ENCODE assay signal across 1 cellular context in genomic region chr7:75652788-75653187, GRCh38.
A peak's percentile ranks its signal among the peaks of the same experiment; 100 is the strongest.
TF ChIP-seq lines count a peak whose summit lies in the region.

No MANE protein-coding gene starts in this region.

TF ChIP-seq in HepG2, 621 proteins besides CTCF, POLR2A, EP300 and RAD21 (continued from another document):
- TF ChIP-seq, protein P1, sequence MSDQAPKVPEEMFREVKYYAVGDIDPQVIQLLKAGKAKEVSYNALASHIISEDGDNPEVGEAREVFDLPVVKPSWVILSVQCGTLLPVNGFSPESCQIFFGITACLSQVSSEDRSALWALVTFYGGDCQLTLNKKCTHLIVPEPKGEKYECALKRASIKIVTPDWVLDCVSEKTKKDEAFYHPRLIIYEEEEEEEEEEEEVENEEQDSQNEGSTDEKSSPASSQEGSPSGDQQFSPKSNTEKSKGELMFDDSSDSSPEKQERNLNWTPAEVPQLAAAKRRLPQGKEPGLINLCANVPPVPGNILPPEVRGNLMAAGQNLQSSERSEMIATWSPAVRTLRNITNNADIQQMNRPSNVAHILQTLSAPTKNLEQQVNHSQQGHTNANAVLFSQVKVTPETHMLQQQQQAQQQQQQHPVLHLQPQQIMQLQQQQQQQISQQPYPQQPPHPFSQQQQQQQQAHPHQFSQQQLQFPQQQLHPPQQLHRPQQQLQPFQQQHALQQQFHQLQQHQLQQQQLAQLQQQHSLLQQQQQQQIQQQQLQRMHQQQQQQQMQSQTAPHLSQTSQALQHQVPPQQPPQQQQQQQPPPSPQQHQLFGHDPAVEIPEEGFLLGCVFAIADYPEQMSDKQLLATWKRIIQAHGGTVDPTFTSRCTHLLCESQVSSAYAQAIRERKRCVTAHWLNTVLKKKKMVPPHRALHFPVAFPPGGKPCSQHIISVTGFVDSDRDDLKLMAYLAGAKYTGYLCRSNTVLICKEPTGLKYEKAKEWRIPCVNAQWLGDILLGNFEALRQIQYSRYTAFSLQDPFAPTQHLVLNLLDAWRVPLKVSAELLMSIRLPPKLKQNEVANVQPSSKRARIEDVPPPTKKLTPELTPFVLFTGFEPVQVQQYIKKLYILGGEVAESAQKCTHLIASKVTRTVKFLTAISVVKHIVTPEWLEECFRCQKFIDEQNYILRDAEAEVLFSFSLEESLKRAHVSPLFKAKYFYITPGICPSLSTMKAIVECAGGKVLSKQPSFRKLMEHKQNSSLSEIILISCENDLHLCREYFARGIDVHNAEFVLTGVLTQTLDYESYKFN (CRISPR knock-in tag; conservative IDR thresholded peaks at IDR 0.05): 0 out of 2 replicates have a peak, but pooled peaks have one; percentile 28
- TF ChIP-seq SAP130 (CRISPR knock-in tag; IDR thresholded peaks at IDR 0.05; ENCODE audit: low read depth) (0 out of 2 replicates have a peak, but pooled peaks have one; percentile 39), FOXP1 (IDR thresholded peaks at IDR 0.05) (no peak), FOXP1 (CRISPR knock-in tag; IDR thresholded peaks at IDR 0.05) (peak; percentile 15; the same call in 1 of the 2 replicates), FOXA3 (CRISPR knock-in tag; IDR thresholded peaks at IDR 0.05) (peak; percentile 48), SOX13 (IDR thresholded peaks at IDR 0.05) (no peak), SOX13 (CRISPR knock-in tag; conservative IDR thresholded peaks at IDR 0.05 in 1 of 2, IDR thresholded peaks at IDR 0.05 in 1 of 2) (peak in 1 of 2 experiments; percentile 51; a peak in 1 of 4 replicates), NR2F2 (IDR thresholded peaks at IDR 0.05; ENCODE audit: borderline replicate concordance, low read depth) (peak; percentile 37; the same call in 1 of the 2 replicates), ZNF850 (CRISPR knock-in tag; conservative IDR thresholded peaks at IDR 0.05) (no peak), TGIF2 (CRISPR knock-in tag; IDR thresholded peaks at IDR 0.05) (0 out of 2 replicates have a peak, but pooled peaks have one; percentile 48), FOXA1 (IDR thresholded peaks at IDR 0.05) (no peak), FOXA1 (CRISPR knock-in tag; IDR thresholded peaks at IDR 0.05) (peak; percentile 57), ZNF646 (CRISPR knock-in tag; IDR thresholded peaks at IDR 0.05) (no peak), TFAP4 (IDR thresholded peaks at IDR 0.05; ENCODE audit: borderline replicate concordance, low read depth) (peak; percentile 56; the same call in 1 of the 2 replicates)
TF ChIP-seq in HepG2: peak in this region for 16.
